8 cellular contexts compared by ENCODE assay signal in genomic region chr7:141074162-141074989, GRCh38.
DNase-seq lines count a peak whose midpoint lies in the region; ATAC-seq and TF ChIP-seq lines count a peak whose summit lies in the region.

No MANE protein-coding gene starts in this region.

- peak overlapping the region; percentile 48 for H3K4me3 ChIP-seq in brain microvascular endothelial cell (ENCODE audit: low read depth, low read length)

- no peak overlapping the region for H3K27ac Mint-ChIP-seq in stimulated activated naive CD8-positive, alpha-beta T cell treated with anti-CD3 and anti-CD28 coated beads, Interleukin-15, amount 100 ng/mL, for 72 hours

- peaks cover 34% of the 10 kb centered on the region for H3K4me1 Mint-ChIP-seq in stimulated activated naive CD8-positive, alpha-beta T cell treated with anti-CD3 and anti-CD28 coated beads, Interleukin-15, amount 100 ng/mL, for 72 hours

- DNase-seq in activated T-cell treated with anti-CD3 and anti-CD28 coated beads for 48 hours (ENCODE audit: low read depth) = peak; percentile 4
- DNase-seq in activated T-cell treated with anti-CD3 and anti-CD28 coated beads for 4 hours = no peak
- DNase-seq in NCI-H526 (lab: John Stamatoyannopoulos, UW) = peak; percentile 52 to 88
- no peak for DNase-seq in brain microvascular endothelial cell
- peak; percentile 66 for DNase-seq in left kidney (ENCODE audit: low read depth, low spot score)
- peak; percentile 35 to 36 for DNase-seq in stimulated activated naive CD8-positive, alpha-beta T cell treated with anti-CD3 and anti-CD28 coated beads, Interleukin-15, amount 100 ng/mL, for 72 hours
- no peak for DNase-seq in SIG-M5 treated with dmso at 0.1 percent for 504 hours (lab: John Stamatoyannopoulos, UW; ENCODE audit: unreplicated experiment)

- in situ Hi-C loops in brain microvascular endothelial cell (cut with HindIII; ENCODE audit: low pct_ligation_motif_present, low sequenced_read_pairs) = no loop called here

- H3K27me3 ChIP-seq in brain microvascular endothelial cell (replicated peaks) = peaks cover 42% of the 10 kb centered on the region

- peaks cover 43% of the 10 kb centered on the region for H3K27me3 Mint-ChIP-seq in stimulated activated naive CD8-positive, alpha-beta T cell treated with anti-CD3 and anti-CD28 coated beads, Interleukin-15, amount 100 ng/mL, for 72 hours

- no peaks in the 10 kb centered on the region for H3K9me3 Mint-ChIP-seq in stimulated activated naive CD8-positive, alpha-beta T cell treated with anti-CD3 and anti-CD28 coated beads, Interleukin-15, amount 100 ng/mL, for 72 hours

- H3K4me3 Mint-ChIP-seq in stimulated activated naive CD8-positive, alpha-beta T cell treated with anti-CD3 and anti-CD28 coated beads, Interleukin-15, amount 100 ng/mL, for 72 hours = peak overlapping the region; percentile 78 to 80

- H3K36me3 ChIP-seq in brain microvascular endothelial cell (replicated peaks) = no peaks in the 10 kb centered on the region

- ATAC-seq in stimulated activated naive CD8-positive, alpha-beta T cell treated with anti-CD3 and anti-CD28 coated beads, Interleukin-15, amount 100 ng/mL, for 72 hours = peak; percentile 60
- ATAC-seq in GM18907 (IDR thresholded peaks at IDR 0.05; ENCODE audit: unreplicated experiment) = no peak

- no peak for TF ChIP-seq CTCF in brain microvascular endothelial cell (IDR thresholded peaks at IDR 0.05; ENCODE audit: low read depth, low read length, missing control alignments)

- H3K27ac ChIP-seq in brain microvascular endothelial cell = no peak overlapping the region

Comparison
In these comparisons a context has a peak if more than half of its experiments do, and no peak if none do; other contexts are left out.
1. DNase-seq: peak in activated T-cell treated with anti-CD3 and anti-CD28 coated beads for 48 hours (single experiment), NCI-H526 (2 of 2), left kidney (single experiment) and stimulated activated naive CD8-positive, alpha-beta T cell treated with anti-CD3 and anti-CD28 coated beads, Interleukin-15, amount 100 ng/mL, for 72 hours (2 of 2); none in activated T-cell treated with anti-CD3 and anti-CD28 coated beads for 4 hours (single experiment), brain microvascular endothelial cell (single experiment) and SIG-M5 treated with dmso at 0.1 percent for 504 hours (single experiment).